In genomic region chr6:32175322-32175710, GRCh38 we compare ENCODE assay signal across 8 cellular contexts. TPM values are rescaled to one million over a fixed set of nuclear protein-coding genes. Genes with fewer than 3 reads are reported as not detected.
DNase-seq lines count a peak whose midpoint lies in the region; ATAC-seq and TF ChIP-seq lines count a peak whose summit lies in the region.

No MANE protein-coding gene starts in this region.

- H3K4me3 ChIP-seq in upper lobe of left lung: peak overlapping the region; percentile 80 to 87 (median 84)

- 8 to 20% methylated on average over 2 of the region's 2 CpGs for WGBS in upper lobe of left lung, 2 donors

- H3K9me3 ChIP-seq in upper lobe of left lung: no peaks in the 10 kb centered on the region

- no peaks in the 10 kb centered on the region for H3K9me3 Mint-ChIP-seq in activated naive CD4-positive, alpha-beta T cell treated with anti-CD3 and anti-CD28 coated beads, Interleukin-2, amount 10 ng/mL, durations not matched to agents 7 days and 5 days
- H3K9me3 Mint-ChIP-seq in brain (peaks cover 0 to 3% (median 0%) of the 10 kb centered on the region in 5 experiments), memory B cell (peaks cover 1% of the 10 kb centered on the region)

- H3K4me1 ChIP-seq in upper lobe of left lung: peaks cover 37 to 53% (median 44%) of the 10 kb centered on the region in 4 donors

- DNase-seq in activated naive CD4-positive, alpha-beta T cell treated with anti-CD3 and anti-CD28 coated beads, Interleukin-2, amount 10 ng/mL, durations not matched to agents 7 days and 5 days: no peak
- no peak for DNase-seq in activated naive CD4-positive, alpha-beta T cell (lab: John Stamatoyannopoulos, UW)
- DNase-seq in memory B cell (ENCODE audit: low spot score in 2 of 2): no peak
- DNase-seq in upper lobe of left lung: no peak
- DNase-seq in NCI-H774 (lab: John Stamatoyannopoulos, UW): no peak

- H3K27ac ChIP-seq in upper lobe of left lung: peak overlapping the region; percentile 89 to 98 (median 96)

- CTCF ChIA-PET in activated naive CD4-positive, alpha-beta T cell treated with anti-CD3 and anti-CD28 coated beads, Interleukin-2, amount 10 ng/mL, durations not matched to agents 7 days and 5 days (lab: Charles Lee): no interaction called here

- no peaks in the 10 kb centered on the region for H3K27me3 Mint-ChIP-seq in activated naive CD4-positive, alpha-beta T cell treated with anti-CD3 and anti-CD28 coated beads, Interleukin-2, amount 10 ng/mL, durations not matched to agents 7 days and 5 days
- H3K27me3 Mint-ChIP-seq in brain: peaks cover 12% of the 10 kb centered on the region
- H3K27me3 Mint-ChIP-seq in memory B cell: no peaks in the 10 kb centered on the region

- H3K36me3 Mint-ChIP-seq in activated naive CD4-positive, alpha-beta T cell treated with anti-CD3 and anti-CD28 coated beads, Interleukin-2, amount 10 ng/mL, durations not matched to agents 7 days and 5 days: peaks cover 24% of the 10 kb centered on the region
- H3K36me3 Mint-ChIP-seq in brain (peaks cover 23% of the 10 kb centered on the region), memory B cell (peaks cover 19% of the 10 kb centered on the region)

- ATAC-seq in memory B cell (ENCODE audit: low read depth) (no peak), upper lobe of left lung (ENCODE audit: low FRiP score in 2 of 2) (no peak), HG02798 (IDR thresholded peaks at IDR 0.05; ENCODE audit: poor library complexity, unreplicated experiment) (no peak), HG02610 (IDR thresholded peaks at IDR 0.05; ENCODE audit: unreplicated experiment) (no peak)

- H3K4me3 Mint-ChIP-seq in activated naive CD4-positive, alpha-beta T cell treated with anti-CD3 and anti-CD28 coated beads, Interleukin-2, amount 10 ng/mL, durations not matched to agents 7 days and 5 days: peak overlapping the region; percentile 85
- H3K4me3 Mint-ChIP-seq in brain: peak overlapping the region; percentile 87 to 98 (median 91)
- H3K4me3 Mint-ChIP-seq in memory B cell: peak overlapping the region; percentile 89

- H3K27ac Mint-ChIP-seq in activated naive CD4-positive, alpha-beta T cell treated with anti-CD3 and anti-CD28 coated beads, Interleukin-2, amount 10 ng/mL, durations not matched to agents 7 days and 5 days: no peak overlapping the region
- H3K27ac Mint-ChIP-seq in brain: peak overlapping the region; percentile 90 to 99 (median 96)
- peak overlapping the region; percentile 93 for H3K27ac Mint-ChIP-seq in memory B cell

- no peak for TF ChIP-seq CTCF in brain (conservative IDR thresholded peaks at IDR 0.05)
- TF ChIP-seq CTCF in upper lobe of left lung (IDR thresholded peaks at IDR 0.05): no peak

- peaks cover 0 to 19% (median 11%) of the 10 kb centered on the region in 4 donors for H3K36me3 ChIP-seq in upper lobe of left lung

- peaks cover 64% of the 10 kb centered on the region for H3K4me1 Mint-ChIP-seq in activated naive CD4-positive, alpha-beta T cell treated with anti-CD3 and anti-CD28 coated beads, Interleukin-2, amount 10 ng/mL, durations not matched to agents 7 days and 5 days
- H3K4me1 Mint-ChIP-seq in brain: peaks cover 64% of the 10 kb centered on the region
- H3K4me1 Mint-ChIP-seq in memory B cell: peaks cover 58% of the 10 kb centered on the region

- no peaks in the 10 kb centered on the region for H3K27me3 ChIP-seq in upper lobe of left lung

- no peak for TF ChIP-seq POLR2A in upper lobe of left lung (IDR thresholded peaks at IDR 0.05)

- TF ChIP-seq EP300 in upper lobe of left lung (IDR thresholded peaks at IDR 0.05): no peak

RNA-seq across cellular contexts. Expression of gene AGPAT1, which starts 0.6 kb away (rescaled TPM):
- 199 TPM for polyA plus RNA-seq in brain (ENCODE audit: insufficient read depth, low read depth, low replicate concordance)
- total RNA-seq in upper lobe of left lung: 10 to 100 TPM; 25.9 to 54.5 (median 32.6) TPM

RNA-seq across cellular contexts. Expression of gene RNF5, which starts 2.9 kb away (rescaled TPM):
- polyA plus RNA-seq in brain (ENCODE audit: insufficient read depth, low read depth, low replicate concordance): 231 TPM
- total RNA-seq in upper lobe of left lung: 10 to 100 TPM; 23.0 to 73.6 (median 59.1) TPM

RNA-seq across cellular contexts. Expression of gene AGER, which starts 8.7 kb away (rescaled TPM):
- polyA plus RNA-seq in brain (ENCODE audit: insufficient read depth, low read depth, low replicate concordance): 2.1 TPM
- total RNA-seq in upper lobe of left lung: 1,000 to 10,000 TPM in 5 of 6 donors, 100 to 1,000 TPM in 1; 543 to 2,806 (median 1,294) TPM

RNA-seq across cellular contexts. Expression of gene EGFL8, which starts 10.9 kb away (rescaled TPM):
- polyA plus RNA-seq in brain (ENCODE audit: insufficient read depth, low read depth, low replicate concordance): 11.5 TPM
- total RNA-seq in upper lobe of left lung: 10 to 100 TPM in 2 of 6 donors, 1 to 10 TPM in 4; 6.1 to 37.7 (median 9.6) TPM

RNA-seq across cellular contexts. Expression of gene PBX2, which starts 14.7 kb away (rescaled TPM):
- 44.9 TPM for polyA plus RNA-seq in brain (ENCODE audit: insufficient read depth, low read depth, low replicate concordance)
- 100 to 1,000 TPM in 1 of 6 donors, 10 to 100 TPM in 5; 78.6 to 147 (median 93.4) TPM for total RNA-seq in upper lobe of left lung
